In genomic region chr6:27608916-27609883, GRCh38 we compare ENCODE assay signal across 1 cellular context.
TF ChIP-seq lines count a peak whose summit lies in the region.

No MANE protein-coding gene starts in this region.

TF ChIP-seq in K562, 482 proteins besides CTCF, POLR2A, EP300 and RAD21 (continued from another document and continues in another):
- TF ChIP-seq FOXO4 (CRISPR knock-in tag; IDR thresholded peaks at IDR 0.05) (no peak), ILF3 (IDR thresholded peaks at IDR 0.05; ENCODE audit: borderline replicate concordance) (no peak), HIVEP1 (CRISPR knock-in tag; IDR thresholded peaks at IDR 0.05) (no peak), TCF15 (CRISPR knock-in tag; IDR thresholded peaks at IDR 0.05) (no peak), HOXB6 (CRISPR knock-in tag; IDR thresholded peaks at IDR 0.05; ENCODE audit: borderline replicate concordance) (no peak), POLR2AphosphoS5 (IDR thresholded peaks at IDR 0.05; ENCODE audit: control insufficient read depth, insufficient read depth, low read depth, low read length) (no peak), ZNF232 (CRISPR knock-in tag; IDR thresholded peaks at IDR 0.05) (no peak), IRF1 (CRISPR knock-in tag; IDR thresholded peaks at IDR 0.05; ENCODE audit: borderline replicate concordance) (no peak), IRF2 (CRISPR knock-in tag; IDR thresholded peaks at IDR 0.05) (no peak), WHSC1 (IDR thresholded peaks at IDR 0.05; ENCODE audit: low read length) (no peak), MYBL2 (IDR thresholded peaks at IDR 0.05; ENCODE audit: low read depth) (no peak), MYBL2 (CRISPR knock-in tag; IDR thresholded peaks at IDR 0.05; ENCODE audit: borderline replicate concordance) (no peak), ARID3A (IDR thresholded peaks at IDR 0.05; ENCODE audit: borderline replicate concordance, low read depth, low read length) (no peak), BRF1 (IDR thresholded peaks at IDR 0.05; ENCODE audit: borderline replicate concordance, extremely low read depth, insufficient read length) (no peak), HNRNPH1 (optimal IDR thresholded peaks at IDR 0.05; ENCODE audit: low read depth, low read length) (no peak), FIP1L1 (IDR thresholded peaks at IDR 0.05; ENCODE audit: low read depth, low read length, poor library complexity, severe bottlenecking) (no peak), ZBTB11 (CRISPR knock-in tag; IDR thresholded peaks at IDR 0.05) (no peak), TGIF2 (CRISPR knock-in tag; IDR thresholded peaks at IDR 0.05) (no peak), HMGXB4 (CRISPR knock-in tag; IDR thresholded peaks at IDR 0.05) (peak; percentile 36; the same call in 1 of the 2 replicates), NCOA1 (IDR thresholded peaks at IDR 0.05; ENCODE audit: low read depth) (no peak), FOXA1 (IDR thresholded peaks at IDR 0.05; ENCODE audit: borderline replicate concordance) (no peak), KAT8 (IDR thresholded peaks at IDR 0.05; ENCODE audit: low read depth) (no peak), MEF2A (IDR thresholded peaks at IDR 0.05; ENCODE audit: control insufficient read depth, low read depth, low read length) (no peak), FOXP1 (CRISPR knock-in tag; IDR thresholded peaks at IDR 0.05) (no peak), ETV1 (tag; conservative IDR thresholded peaks at IDR 0.05; ENCODE audit: low read depth) (0 out of 2 replicates have a peak, but pooled peaks have one; percentile 42), ZNF695 (CRISPR knock-in tag; IDR thresholded peaks at IDR 0.05) (no peak), SMAD3 (CRISPR knock-in tag; conservative IDR thresholded peaks at IDR 0.05) (no peak), PTRF (tag; IDR thresholded peaks at IDR 0.05) (no peak), CREB3L1 (IDR thresholded peaks at IDR 0.05; ENCODE audit: borderline replicate concordance, low read depth) (no peak), ZNF263 (CRISPR knock-in tag; IDR thresholded peaks at IDR 0.05; ENCODE audit: borderline replicate concordance) (peak; percentile 20; the same call in 1 of the 2 replicates), STAT5B (CRISPR knock-in tag; IDR thresholded peaks at IDR 0.05) (no peak), TEAD4 (IDR thresholded peaks at IDR 0.05; ENCODE audit: low read length) (peak; percentile 31; the same call in 1 of the 2 replicates), TEAD4 (CRISPR knock-in tag; IDR thresholded peaks at IDR 0.05; ENCODE audit: borderline replicate concordance) (no peak), SP2 (IDR thresholded peaks at IDR 0.05; ENCODE audit: extremely low read depth, low read depth, low read length, poor library complexity, severe bottlenecking) (no peak), ZZZ3 (IDR thresholded peaks at IDR 0.05) (no peak), EGR1 (conservative IDR thresholded peaks at IDR 0.05) (no peak), ZNF77 (CRISPR knock-in tag; IDR thresholded peaks at IDR 0.05) (no peak), KDM2B (CRISPR knock-in tag; IDR thresholded peaks at IDR 0.05) (no peak), PHF21A (IDR thresholded peaks at IDR 0.05; ENCODE audit: borderline replicate concordance, low read depth) (no peak)
- TF ChIP-seq, protein P1, sequence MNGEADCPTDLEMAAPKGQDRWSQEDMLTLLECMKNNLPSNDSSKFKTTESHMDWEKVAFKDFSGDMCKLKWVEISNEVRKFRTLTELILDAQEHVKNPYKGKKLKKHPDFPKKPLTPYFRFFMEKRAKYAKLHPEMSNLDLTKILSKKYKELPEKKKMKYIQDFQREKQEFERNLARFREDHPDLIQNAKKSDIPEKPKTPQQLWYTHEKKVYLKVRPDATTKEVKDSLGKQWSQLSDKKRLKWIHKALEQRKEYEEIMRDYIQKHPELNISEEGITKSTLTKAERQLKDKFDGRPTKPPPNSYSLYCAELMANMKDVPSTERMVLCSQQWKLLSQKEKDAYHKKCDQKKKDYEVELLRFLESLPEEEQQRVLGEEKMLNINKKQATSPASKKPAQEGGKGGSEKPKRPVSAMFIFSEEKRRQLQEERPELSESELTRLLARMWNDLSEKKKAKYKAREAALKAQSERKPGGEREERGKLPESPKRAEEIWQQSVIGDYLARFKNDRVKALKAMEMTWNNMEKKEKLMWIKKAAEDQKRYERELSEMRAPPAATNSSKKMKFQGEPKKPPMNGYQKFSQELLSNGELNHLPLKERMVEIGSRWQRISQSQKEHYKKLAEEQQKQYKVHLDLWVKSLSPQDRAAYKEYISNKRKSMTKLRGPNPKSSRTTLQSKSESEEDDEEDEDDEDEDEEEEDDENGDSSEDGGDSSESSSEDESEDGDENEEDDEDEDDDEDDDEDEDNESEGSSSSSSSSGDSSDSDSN (IDR thresholded peaks at IDR 0.05; ENCODE audit: borderline replicate concordance in 1 of 2, low read depth in 2 of 2, low read length in 2 of 2): 0 out of 4 replicates have a peak, but pooled peaks of 1 of the 2 experiments have one; percentile 26
- TF ChIP-seq, protein P2, sequence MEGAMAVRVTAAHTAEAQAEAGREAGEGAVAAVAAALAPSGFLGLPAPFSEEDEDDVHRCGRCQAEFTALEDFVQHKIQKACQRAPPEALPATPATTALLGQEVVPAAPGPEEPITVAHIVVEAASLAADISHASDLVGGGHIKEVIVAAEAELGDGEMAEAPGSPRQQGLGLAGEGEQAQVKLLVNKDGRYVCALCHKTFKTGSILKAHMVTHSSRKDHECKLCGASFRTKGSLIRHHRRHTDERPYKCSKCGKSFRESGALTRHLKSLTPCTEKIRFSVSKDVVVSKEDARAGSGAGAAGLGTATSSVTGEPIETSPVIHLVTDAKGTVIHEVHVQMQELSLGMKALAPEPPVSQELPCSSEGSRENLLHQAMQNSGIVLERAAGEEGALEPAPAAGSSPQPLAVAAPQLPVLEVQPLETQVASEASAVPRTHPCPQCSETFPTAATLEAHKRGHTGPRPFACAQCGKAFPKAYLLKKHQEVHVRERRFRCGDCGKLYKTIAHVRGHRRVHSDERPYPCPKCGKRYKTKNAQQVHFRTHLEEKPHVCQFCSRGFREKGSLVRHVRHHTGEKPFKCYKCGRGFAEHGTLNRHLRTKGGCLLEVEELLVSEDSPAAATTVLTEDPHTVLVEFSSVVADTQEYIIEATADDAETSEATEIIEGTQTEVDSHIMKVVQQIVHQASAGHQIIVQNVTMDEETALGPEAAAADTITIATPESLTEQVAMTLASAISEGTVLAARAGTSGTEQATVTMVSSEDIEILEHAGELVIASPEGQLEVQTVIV (CRISPR knock-in tag; IDR thresholded peaks at IDR 0.05; ENCODE audit: borderline replicate concordance): no peak
- TF ChIP-seq, protein P3, sequence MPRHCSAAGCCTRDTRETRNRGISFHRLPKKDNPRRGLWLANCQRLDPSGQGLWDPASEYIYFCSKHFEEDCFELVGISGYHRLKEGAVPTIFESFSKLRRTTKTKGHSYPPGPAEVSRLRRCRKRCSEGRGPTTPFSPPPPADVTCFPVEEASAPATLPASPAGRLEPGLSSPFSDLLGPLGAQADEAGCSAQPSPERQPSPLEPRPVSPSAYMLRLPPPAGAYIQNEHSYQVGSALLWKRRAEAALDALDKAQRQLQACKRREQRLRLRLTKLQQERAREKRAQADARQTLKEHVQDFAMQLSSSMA (CRISPR knock-in tag; IDR thresholded peaks at IDR 0.05): no peak
- TF ChIP-seq, protein P4, sequence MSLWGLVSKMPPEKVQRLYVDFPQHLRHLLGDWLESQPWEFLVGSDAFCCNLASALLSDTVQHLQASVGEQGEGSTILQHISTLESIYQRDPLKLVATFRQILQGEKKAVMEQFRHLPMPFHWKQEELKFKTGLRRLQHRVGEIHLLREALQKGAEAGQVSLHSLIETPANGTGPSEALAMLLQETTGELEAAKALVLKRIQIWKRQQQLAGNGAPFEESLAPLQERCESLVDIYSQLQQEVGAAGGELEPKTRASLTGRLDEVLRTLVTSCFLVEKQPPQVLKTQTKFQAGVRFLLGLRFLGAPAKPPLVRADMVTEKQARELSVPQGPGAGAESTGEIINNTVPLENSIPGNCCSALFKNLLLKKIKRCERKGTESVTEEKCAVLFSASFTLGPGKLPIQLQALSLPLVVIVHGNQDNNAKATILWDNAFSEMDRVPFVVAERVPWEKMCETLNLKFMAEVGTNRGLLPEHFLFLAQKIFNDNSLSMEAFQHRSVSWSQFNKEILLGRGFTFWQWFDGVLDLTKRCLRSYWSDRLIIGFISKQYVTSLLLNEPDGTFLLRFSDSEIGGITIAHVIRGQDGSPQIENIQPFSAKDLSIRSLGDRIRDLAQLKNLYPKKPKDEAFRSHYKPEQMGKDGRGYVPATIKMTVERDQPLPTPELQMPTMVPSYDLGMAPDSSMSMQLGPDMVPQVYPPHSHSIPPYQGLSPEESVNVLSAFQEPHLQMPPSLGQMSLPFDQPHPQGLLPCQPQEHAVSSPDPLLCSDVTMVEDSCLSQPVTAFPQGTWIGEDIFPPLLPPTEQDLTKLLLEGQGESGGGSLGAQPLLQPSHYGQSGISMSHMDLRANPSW (CRISPR knock-in tag; IDR thresholded peaks at IDR 0.05): no peak; the same call in 1 of the 2 replicates
